In the genomic region with DNA sequence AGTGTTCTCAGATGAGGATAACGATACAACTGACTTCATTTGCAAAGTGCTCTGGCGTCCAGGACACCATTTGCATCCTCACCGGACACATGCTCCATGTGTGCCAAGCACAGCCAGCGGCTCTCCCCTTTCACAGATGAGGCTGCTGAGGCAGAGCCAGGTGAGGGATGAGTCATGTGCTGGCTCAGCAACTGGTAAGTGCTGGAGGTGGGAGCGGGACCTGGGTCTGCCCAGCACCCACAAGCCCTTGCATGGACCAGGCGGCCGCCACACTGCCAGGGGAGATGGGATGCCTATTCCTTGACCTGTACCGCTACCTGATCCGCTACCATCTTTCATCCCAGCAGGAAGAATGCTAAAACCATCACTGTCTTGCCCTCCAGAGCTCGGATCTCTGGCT, we compare ENCODE assay signal across 25 cellular contexts.
DNase-seq lines count a peak whose midpoint lies in the region; ATAC-seq and TF ChIP-seq lines count a peak whose summit lies in the region.
"Had no signal": no experiment of that assay in that cellular context is flagged by ENCODE, and none has a peak within 500 bp of the region (broad histone marks: within the 10 kb centered on the region; RNA-seq: fewer than 3 reads in every experiment).

No MANE protein-coding gene starts in this region.

- H3K36me3 Mint-ChIP-seq in stimulated activated memory B cell treated with anti-CD40 and anti-IgM and Interleukin-4, amounts not matched to agents 10 μg/mL and 1 μg/mL and 100 μg/mL, for 72 hours, result no peaks in the 10 kb centered on the region
- no peaks in the 10 kb centered on the region for H3K36me3 Mint-ChIP-seq in activated T-helper 17 cell treated with anti-CD3 and anti-CD28 coated beads, Interleukin-2, amount 50 U/mL, for 72 hours (ENCODE audit: low read depth)
- H3K36me3 Mint-ChIP-seq: CD14-positive monocyte; CD4-positive, alpha-beta memory T cell; CD4-positive, CD25-positive, alpha-beta regulatory T cell; CD8-positive, alpha-beta memory T cell had no signal

- no peak overlapping the region for H3K4me3 Mint-ChIP-seq in stimulated activated memory B cell treated with anti-CD40 and anti-IgM and Interleukin-4, amounts not matched to agents 10 μg/mL and 1 μg/mL and 100 μg/mL, for 72 hours
- no peak overlapping the region for H3K4me3 Mint-ChIP-seq in activated T-helper 17 cell treated with anti-CD3 and anti-CD28 coated beads, Interleukin-2, amount 50 U/mL, for 72 hours
- H3K4me3 Mint-ChIP-seq: CD14-positive monocyte; CD4-positive, alpha-beta memory T cell; CD4-positive, CD25-positive, alpha-beta regulatory T cell; CD8-positive, alpha-beta memory T cell had no signal

- DNase-seq in right atrium auricular region (ENCODE audit: low spot score) (peak; percentile 51), right cardiac atrium (no peak), left lobe of liver (ENCODE audit: low spot score) (peak; percentile 35), psoas muscle (no peak)
- no peak for DNase-seq in stimulated activated naive CD4-positive, alpha-beta T cell treated with Interleukin-2 at 50 U/mL for 16 hours (lab: John Stamatoyannopoulos, UW)
- DNase-seq: 8988T; ACHN; BE2C; C1 segment of cervical spinal cord; CD4-positive, alpha-beta memory T cell; CD4-positive, CD25-positive, alpha-beta regulatory T cell; CD8-positive, alpha-beta memory T cell; COR-L47; DMS 273 treated with DMSO at 0.1 percent for 48 hours; DMS153; DMS53; DMS79; DND-41; EL; GDM1 had no signal

- ATAC-seq in right cardiac atrium (no peak), left lobe of liver (no peak), psoas muscle (no peak)
- ATAC-seq in stimulated activated memory B cell treated with anti-CD40 and anti-IgM and Interleukin-4, amounts not matched to agents 10 μg/mL and 1 μg/mL and 100 μg/mL, for 72 hours, result peak; percentile 6
- ATAC-seq in activated T-helper 17 cell treated with anti-CD3 and anti-CD28 coated beads, Interleukin-2, amount 50 U/mL, for 72 hours (replicated peaks), result no peak
- ATAC-seq: GM12878 had no signal

- H3K27ac ChIP-seq in right atrium auricular region, result no peak overlapping the region
- no peak overlapping the region for H3K27ac ChIP-seq in right cardiac atrium (ENCODE audit: low read length)
- no peak overlapping the region for H3K27ac ChIP-seq in psoas muscle
- H3K27ac ChIP-seq: BLaER1 had no signal

- H3K4me1 Mint-ChIP-seq in stimulated activated memory B cell treated with anti-CD40 and anti-IgM and Interleukin-4, amounts not matched to agents 10 μg/mL and 1 μg/mL and 100 μg/mL, for 72 hours, result peaks cover 4% of the 10 kb centered on the region
- H3K4me1 Mint-ChIP-seq in activated T-helper 17 cell treated with anti-CD3 and anti-CD28 coated beads, Interleukin-2, amount 50 U/mL, for 72 hours, result peaks cover 6% of the 10 kb centered on the region

- peaks cover 37% of the 10 kb centered on the region for H3K27me3 Mint-ChIP-seq in stimulated activated memory B cell treated with anti-CD40 and anti-IgM and Interleukin-4, amounts not matched to agents 10 μg/mL and 1 μg/mL and 100 μg/mL, for 72 hours
- peaks cover 14% of the 10 kb centered on the region for H3K27me3 Mint-ChIP-seq in activated T-helper 17 cell treated with anti-CD3 and anti-CD28 coated beads, Interleukin-2, amount 50 U/mL, for 72 hours

- H3K4me1 ChIP-seq in right atrium auricular region, result no peaks in the 10 kb centered on the region
- no peaks in the 10 kb centered on the region for H3K4me1 ChIP-seq in right cardiac atrium (ENCODE audit: control insufficient read depth, insufficient read depth, low read length)
- H3K4me1 ChIP-seq in psoas muscle, result no peaks in the 10 kb centered on the region
- H3K4me1 ChIP-seq: BE2C had no signal

- H3K4me3 ChIP-seq in right atrium auricular region (no peak overlapping the region), right cardiac atrium (ENCODE audit: low read length) (no peak overlapping the region), psoas muscle (no peak overlapping the region)
- H3K4me3 ChIP-seq: BLaER1, GM12878 had no signal

- H3K9me3 Mint-ChIP-seq in stimulated activated memory B cell treated with anti-CD40 and anti-IgM and Interleukin-4, amounts not matched to agents 10 μg/mL and 1 μg/mL and 100 μg/mL, for 72 hours, result no peaks in the 10 kb centered on the region
- no peaks in the 10 kb centered on the region for H3K9me3 Mint-ChIP-seq in activated T-helper 17 cell treated with anti-CD3 and anti-CD28 coated beads, Interleukin-2, amount 50 U/mL, for 72 hours
- H3K9me3 Mint-ChIP-seq: CD4-positive, alpha-beta memory T cell; CD4-positive, CD25-positive, alpha-beta regulatory T cell; CD8-positive, alpha-beta memory T cell had no signal

- TF ChIP-seq CTCF in right atrium auricular region (IDR thresholded peaks at IDR 0.05) (no peak), psoas muscle (IDR thresholded peaks at IDR 0.05) (no peak)

- H3K36me3 ChIP-seq in right atrium auricular region, result no peaks in the 10 kb centered on the region
- H3K36me3 ChIP-seq in psoas muscle (ENCODE audit: insufficient read depth in 1 of 2, low read depth in 1 of 2), result no peaks in the 10 kb centered on the region
- H3K36me3 ChIP-seq: BE2C, BLaER1 had no signal

- 84% methylated on average over 10 of the region's 10 CpGs for WGBS in right cardiac atrium
- 82 to 84% (median 82%) methylated on average over 10 of the region's 10 CpGs for WGBS in psoas muscle, 3 donors

- H3K9me3 ChIP-seq in right atrium auricular region, result no peaks in the 10 kb centered on the region
- H3K9me3 ChIP-seq in right cardiac atrium (ENCODE audit: control insufficient read depth, low read length), result no peaks in the 10 kb centered on the region
- H3K9me3 ChIP-seq in psoas muscle, result no peaks in the 10 kb centered on the region
- H3K9me3 ChIP-seq: BE2C, BLaER1 had no signal

- no peak overlapping the region for H3K27ac Mint-ChIP-seq in stimulated activated memory B cell treated with anti-CD40 and anti-IgM and Interleukin-4, amounts not matched to agents 10 μg/mL and 1 μg/mL and 100 μg/mL, for 72 hours
- no peak overlapping the region for H3K27ac Mint-ChIP-seq in activated T-helper 17 cell treated with anti-CD3 and anti-CD28 coated beads, Interleukin-2, amount 50 U/mL, for 72 hours
- H3K27ac Mint-ChIP-seq: CD14-positive monocyte; CD4-positive, alpha-beta memory T cell; CD4-positive, CD25-positive, alpha-beta regulatory T cell; CD8-positive, alpha-beta memory T cell had no signal

- intact Hi-C loops in right cardiac atrium (cut with DNase I), result loop anchor here (5.0 to 10.0 kb wide), 4 partner anchors 214 to 722 kb away; a partner anchor contains a TSS
- intact Hi-C loops in psoas muscle (cut with DNase I), result loop anchor here (5.0 kb wide), 2 partner anchors 162 to 712 kb away; no protein-coding TSS in a partner anchor

- no peaks in the 10 kb centered on the region for H3K27me3 ChIP-seq in right atrium auricular region
- no peaks in the 10 kb centered on the region for H3K27me3 ChIP-seq in right cardiac atrium (ENCODE audit: control insufficient read depth, insufficient read depth)
- H3K27me3 ChIP-seq in psoas muscle (ENCODE audit: insufficient read depth in 3 of 3, low read length in 2 of 3), result no peaks in the 10 kb centered on the region
- H3K27me3 ChIP-seq: BLaER1 had no signal

Comparison
In these comparisons a context has a peak if more than half of its experiments do, and no peak if none do; other contexts are left out.
1. DNase-seq: peak in right atrium auricular region (single experiment) and left lobe of liver (single experiment); none in right cardiac atrium (0 of 3), stimulated activated naive CD4-positive, alpha-beta T cell treated with Interleukin-2 at 50 U/mL for 16 hours (single experiment) and psoas muscle (0 of 2).